ENCODE assay signal across 8 cellular contexts in the genomic region with DNA sequence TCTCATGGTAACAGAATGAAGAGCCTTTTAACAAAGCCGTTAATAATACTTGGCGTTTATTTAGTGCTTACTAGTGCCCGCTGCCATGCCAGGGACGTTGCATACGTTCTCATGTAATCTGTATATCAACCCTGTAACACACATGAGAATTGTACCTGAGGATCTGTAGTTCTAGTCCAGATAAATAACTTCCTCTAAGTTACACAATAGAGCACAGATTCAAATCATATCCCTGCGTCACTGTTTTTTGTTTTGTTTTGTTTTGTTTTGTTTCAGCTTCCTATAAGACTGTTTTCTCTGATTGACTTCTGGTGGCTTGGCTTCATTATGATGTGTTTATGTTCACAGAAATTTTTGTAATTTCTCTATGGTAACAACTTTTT. TPM values are rescaled to one million over a fixed set of nuclear protein-coding genes. Genes with fewer than 3 reads are reported as not detected.
DNase-seq lines count a peak whose midpoint lies in the region; ATAC-seq, FAIRE-seq and TF ChIP-seq lines count a peak whose summit lies in the region.

No MANE protein-coding gene starts in this region.

- no peaks in the 10 kb centered on the region for H3K27me3 ChIP-seq in heart left ventricle

- POLR2A ChIA-PET in WTC11 (lab: Charles Lee), result interaction anchor here (0.6 to 2.6 kb wide), 5 partner anchors 12 to 1852 kb away, joined by 3 to 10 read pairs (median 6); a partner anchor contains a TSS

- H3K4me1 ChIP-seq in heart left ventricle, result peaks cover 0 to 38% (median 21%) of the 10 kb centered on the region in 12 donors

- peaks cover 11% of the 10 kb centered on the region for H3K4me1 Mint-ChIP-seq in WTC11

- H3K9me3 ChIP-seq in heart left ventricle, result no peaks in the 10 kb centered on the region

- FAIRE-seq in frontal cortex (lab: Jason Lieb, UNC), result no peak

- CTCF ChIA-PET in WTC11 (lab: Charles Lee), result interaction anchor here (1.1 to 1.2 kb wide), 2 partner anchors 17 to 231 kb away, joined by 4 to 9 read pairs; a partner anchor contains a TSS

- H3K27me3 Mint-ChIP-seq in WTC11 (ENCODE audit: low read depth), result no peaks in the 10 kb centered on the region; the same call in 1 of the 2 replicates

- H3K4me3 ChIP-seq in heart left ventricle, result peak overlapping the region; percentile 45 to 92 (median 71)
- peak overlapping the region; percentile 96 for H3K4me3 ChIP-seq in iPS-11a (ENCODE audit: low read depth, low read length)

- WGBS in heart left ventricle, 4 donors, result 8 to 16% (median 11%) methylated on average over 6 of the region's 6 CpGs

- peaks cover 24% of the 10 kb centered on the region for H3K36me3 Mint-ChIP-seq in WTC11

- H3K27ac Mint-ChIP-seq in WTC11, result peak overlapping the region; percentile 91

- H3K36me3 ChIP-seq in heart left ventricle, result peaks cover 0 to 73% (median 43%) of the 10 kb centered on the region in 9 donors

- TF ChIP-seq CTCF in heart left ventricle (IDR thresholded peaks at IDR 0.05) (no peak), WTC11 (IDR thresholded peaks at IDR 0.05) (no peak)

- no peak for TF ChIP-seq POLR2A in heart left ventricle (IDR thresholded peaks at IDR 0.05)
- no peak for TF ChIP-seq POLR2A in erythroblast (IDR thresholded peaks at IDR 0.05; ENCODE audit: low read length)

- DNase-seq in heart left ventricle (no peak), left cardiac atrium (no peak), WTC11 (ENCODE audit: low spot score) (no peak), substantia nigra (lab: John Stamatoyannopoulos, UW) (no peak), frontal cortex (ENCODE audit: low spot score in 2 of 2) (no peak), AG08395 (ENCODE audit: low spot score) (no peak), erythroblast (lab: John Stamatoyannopoulos, UW) (no peak)

- intact Hi-C loops in heart left ventricle (cut with DNase I) (loop anchor here in 1 of 10 donors (5.0 kb wide), 1 partner anchor 232 kb away; no protein-coding TSS in a partner anchor), left cardiac atrium (cut with DNase I) (no loop called here)

- peak overlapping the region; percentile 97 for H3K4me3 Mint-ChIP-seq in WTC11

- ATAC-seq in heart left ventricle (no peak), left cardiac atrium (no peak), WTC11 (no peak)

- H3K27ac ChIP-seq in heart left ventricle, result peak overlapping the region in 11 of 12 donors; percentile 24 to 75 (median 63)
- peak overlapping the region; percentile 67 for H3K27ac ChIP-seq in substantia nigra (ENCODE audit: low read depth, low read length, poor library complexity, severe bottlenecking)

- H3K9me3 Mint-ChIP-seq in WTC11, result no peaks in the 10 kb centered on the region

TF ChIP-seq in WTC11, 78 proteins besides CTCF, POLR2A, EP300 and RAD21:
- no peak for TF ChIP-seq NFATC4 (CRISPR knock-in tag; IDR thresholded peaks at IDR 0.05)

RNA-seq across cellular contexts. Expression of a gene that starts 0.6 kb away (rescaled TPM):
- total RNA-seq in heart left ventricle (1 to 10 TPM in 8 of 9 donors, under 1 TPM in 1; 0.48 to 2.9 (median 2.2) TPM), left cardiac atrium (1 to 10 TPM; 2.4 TPM), WTC11 (2021) (5.7 to 7.3 TPM (median 7.1 TPM) in 3 replicates), frontal cortex (14.3 TPM)
- polyA plus RNA-seq in heart left ventricle, result 1 to 10 TPM; 3.4 to 4.9 TPM

RNA-seq across cellular contexts. Expression of a gene that starts 16.7 kb away (rescaled TPM):
- total RNA-seq in heart left ventricle (10 to 100 TPM; 10.6 to 17.7 (median 13.9) TPM), left cardiac atrium (10 to 100 TPM; 10.8 to 15.8 TPM), WTC11 (2021) (21.7 to 22.9 TPM (median 22.7 TPM) in 3 replicates), frontal cortex (15.9 TPM)
- 1 to 10 TPM; 3.8 to 4.1 TPM for polyA plus RNA-seq in heart left ventricle

RNA-seq across cellular contexts. Expression of a gene that starts 44.6 kb away (rescaled TPM):
- total RNA-seq in heart left ventricle, result under 1 TPM; 0.18 to 0.88 (median 0.45) TPM
- polyA plus RNA-seq in heart left ventricle, result under 1 TPM; 0.46 to 0.78 TPM
- under 1 TPM; 0.24 to 0.44 TPM for total RNA-seq in left cardiac atrium
- total RNA-seq in WTC11 (2021), result 8.0 to 9.4 TPM (median 9.2 TPM) in 3 replicates
- 1.2 TPM for total RNA-seq in frontal cortex
